ENCODE assay signal across 14 cellular contexts in genomic region chr1:3922201-3922725, GRCh38. TPM values are rescaled to one million over a fixed set of nuclear protein-coding genes. Genes with fewer than 3 reads are reported as not detected.
DNase-seq lines count a peak whose midpoint lies in the region; ATAC-seq and TF ChIP-seq lines count a peak whose summit lies in the region.
"Had no signal": no experiment of that assay in that cellular context is flagged by ENCODE, and none has a peak within 500 bp of the region (broad histone marks: within the 10 kb centered on the region; RNA-seq: fewer than 3 reads in every experiment).

No MANE protein-coding gene starts in this region.

- H2BK5ac ChIP-seq in IMR-90 (ENCODE audit: low read depth, low read length, poor library complexity, severe bottlenecking), result no peak overlapping the region

- H3K9me3 Mint-ChIP-seq in activated naive CD4-positive, alpha-beta T cell treated with anti-CD3 and anti-CD28 coated beads for 36 hours, result no peaks in the 10 kb centered on the region
- H3K9me3 Mint-ChIP-seq in naive thymus-derived CD4-positive, alpha-beta T cell, result peaks cover 0 to 2% (median 0%) of the 10 kb centered on the region in 11 donors

- no peaks in the 10 kb centered on the region for H3K9me1 ChIP-seq in IMR-90 (ENCODE audit: insufficient read depth, low read length)

- no peak overlapping the region for H3K27ac ChIP-seq in IMR-90 (ENCODE audit: insufficient read depth, low read length)
- no peak overlapping the region for H3K27ac ChIP-seq in naive thymus-derived CD4-positive, alpha-beta T cell (ENCODE audit: low read depth, low read length)
- H3K27ac ChIP-seq: breast epithelium, gastrocnemius medialis had no signal

- POLR2A ChIA-PET in IMR-90 (lab: Charles Lee; ENCODE audit: unreplicated experiment), result no interaction called here
- POLR2A ChIA-PET in naive thymus-derived CD4-positive, alpha-beta T cell (lab: Charles Lee), result no interaction called here

- no peak overlapping the region for H3K14ac ChIP-seq in IMR-90 (replicated peaks; ENCODE audit: low read depth, low read length)

- no peak for TF ChIP-seq RAD21 in IMR-90 (IDR thresholded peaks at IDR 0.05; ENCODE audit: low read length)

- no peak overlapping the region for H4K5ac ChIP-seq in IMR-90 (ENCODE audit: low read depth, low read length)

- ATAC-seq in IMR-90 (ENCODE audit: low read depth), result no peak
- peak; percentile 73 for ATAC-seq in naive thymus-derived CD4-positive, alpha-beta T cell
- ATAC-seq: gastrocnemius medialis had no signal

- TF ChIP-seq POLR2A in IMR-90 (IDR thresholded peaks at IDR 0.05; ENCODE audit: low read depth, low read length), result no peak

- no peak overlapping the region for H3K23ac ChIP-seq in IMR-90 (ENCODE audit: low read depth, low read length)

- intact Hi-C loops in activated naive CD4-positive, alpha-beta T cell treated with anti-CD3 and anti-CD28 coated beads for 36 hours (cut with micrococcal nuclease), result no loop called here
- intact Hi-C loops in IMR-90 (cut with micrococcal nuclease), result no loop called here
- intact Hi-C loops in naive thymus-derived CD4-positive, alpha-beta T cell (cut with micrococcal nuclease), result no loop called here

- no peak overlapping the region for H4K91ac ChIP-seq in IMR-90 (ENCODE audit: insufficient read depth, low read depth, low read length)

- CTCF ChIA-PET in activated naive CD4-positive, alpha-beta T cell treated with anti-CD3 and anti-CD28 coated beads for 36 hours (lab: Charles Lee), result no interaction called here
- CTCF ChIA-PET in IMR-90 (lab: Yijun Ruan, JAX), result no interaction called here
- CTCF ChIA-PET in naive thymus-derived CD4-positive, alpha-beta T cell (lab: Charles Lee), result no interaction called here

- H3K27me3 Mint-ChIP-seq in activated naive CD4-positive, alpha-beta T cell treated with anti-CD3 and anti-CD28 coated beads for 36 hours (ENCODE audit: low read depth), result peaks cover 2% of the 10 kb centered on the region
- H3K27me3 Mint-ChIP-seq in naive thymus-derived CD4-positive, alpha-beta T cell, result peaks cover 0 to 21% (median 0%) of the 10 kb centered on the region in 5 donors

- H2BK20ac ChIP-seq in IMR-90 (ENCODE audit: low read depth, low read length), result no peak overlapping the region

- H3K27ac Mint-ChIP-seq in activated naive CD4-positive, alpha-beta T cell treated with anti-CD3 and anti-CD28 coated beads for 36 hours, result no peak overlapping the region
- H3K27ac Mint-ChIP-seq in naive thymus-derived CD4-positive, alpha-beta T cell, result no peak overlapping the region

- H3K4me3 Mint-ChIP-seq in activated naive CD4-positive, alpha-beta T cell treated with anti-CD3 and anti-CD28 coated beads for 36 hours, result no peak overlapping the region
- H3K4me3 Mint-ChIP-seq in naive thymus-derived CD4-positive, alpha-beta T cell, result no peak overlapping the region
- H3K4me3 Mint-ChIP-seq: stimulated activated naive B cell treated with anti-CD40 and anti-IgM and Interleukin-4, amounts not matched to agents 10 μg/mL and 1 μg/mL and 100 μg/mL, for 72 hours had no signal

- H2AK5ac ChIP-seq in IMR-90 (ENCODE audit: low read depth, low read length), result no peak overlapping the region

- H3K36me3 Mint-ChIP-seq in activated naive CD4-positive, alpha-beta T cell treated with anti-CD3 and anti-CD28 coated beads for 36 hours (ENCODE audit: low read depth), result no peaks in the 10 kb centered on the region
- no peaks in the 10 kb centered on the region for H3K36me3 Mint-ChIP-seq in naive thymus-derived CD4-positive, alpha-beta T cell
- H3K36me3 Mint-ChIP-seq: stimulated activated naive B cell treated with anti-CD40 and anti-IgM and Interleukin-4, amounts not matched to agents 10 μg/mL and 1 μg/mL and 100 μg/mL, for 72 hours had no signal

- H3K18ac ChIP-seq in IMR-90 (ENCODE audit: low read depth, low read length), result no peak overlapping the region

- H3K79me1 ChIP-seq in IMR-90 (ENCODE audit: low read depth in 1 of 2, low read length in 2 of 2), result no peaks in the 10 kb centered on the region

- H3K56ac ChIP-seq in IMR-90 (ENCODE audit: extremely low read depth, insufficient read depth, low read length), result no peak overlapping the region

- H3K27me3 ChIP-seq in IMR-90 (ENCODE audit: control insufficient read depth, insufficient read depth, low read length), result no peaks in the 10 kb centered on the region; the same call in 1 of the 2 replicates
- H3K27me3 ChIP-seq in naive thymus-derived CD4-positive, alpha-beta T cell (ENCODE audit: control insufficient read depth in 2 of 2, insufficient read depth in 2 of 2, low read length in 2 of 2), result no peaks in the 10 kb centered on the region

- no peak overlapping the region for H2AFZ ChIP-seq in IMR-90 (replicated peaks; ENCODE audit: low read length, poor library complexity)

- dilution Hi-C loops in IMR-90 (cut with HindIII; ENCODE audit: low sequenced_read_pairs, unreplicated experiment), result no loop called here

- no peak overlapping the region for H3K9ac ChIP-seq in IMR-90 (ENCODE audit: low read depth, low read length)

- no peaks in the 10 kb centered on the region for H4K20me1 ChIP-seq in IMR-90 (ENCODE audit: insufficient read depth, low read length)

- peak overlapping the region; percentile 11; the same call in 1 of the 2 replicates for H3K4me3 ChIP-seq in IMR-90 (ENCODE audit: insufficient read depth, low read depth, low read length)
- H3K4me3 ChIP-seq in naive thymus-derived CD4-positive, alpha-beta T cell (ENCODE audit: low read length), result no peak overlapping the region
- H3K4me3 ChIP-seq: breast epithelium, gastrocnemius medialis had no signal

- no TSS peak for BruUV-seq in IMR-90 (replicated peaks; lab: Mats Ljungman, UMichigan)

- H2BK15ac ChIP-seq in IMR-90 (ENCODE audit: low read depth, low read length), result no peak overlapping the region

- H2BK120ac ChIP-seq in IMR-90 (ENCODE audit: low read depth, low read length), result no peak overlapping the region

- peaks cover 10% of the 10 kb centered on the region for H3K4me1 Mint-ChIP-seq in activated naive CD4-positive, alpha-beta T cell treated with anti-CD3 and anti-CD28 coated beads for 36 hours (ENCODE audit: low read depth)
- peaks cover 0 to 5% (median 0%) of the 10 kb centered on the region in 7 donors for H3K4me1 Mint-ChIP-seq in naive thymus-derived CD4-positive, alpha-beta T cell
- H3K4me1 Mint-ChIP-seq: stimulated activated naive B cell treated with anti-CD40 and anti-IgM and Interleukin-4, amounts not matched to agents 10 μg/mL and 1 μg/mL and 100 μg/mL, for 72 hours had no signal

- DNase-seq in activated naive CD4-positive, alpha-beta T cell treated with Interleukin-2 at 50 U/mL for 16 hours, result peak; percentile 15
- no peak for DNase-seq in activated naive CD4-positive, alpha-beta T cell treated with anti-CD3 and anti-CD28 coated beads for 36 hours
- DNase-seq in IMR-90 (no peak), T-helper 22 cell (ENCODE audit: low read depth) (peak; percentile 43), EL (no peak), NOMO-1 treated with dmso at 0.1 percent for 144 hours (lab: John Stamatoyannopoulos, UW; ENCODE audit: unreplicated experiment) (no peak), GDM1 (lab: John Stamatoyannopoulos, UW) (no peak)
- no peak for DNase-seq in naive thymus-derived CD4-positive, alpha-beta T cell
- DNase-seq: gastrocnemius medialis; islet precursor cell; SHP77 treated with DMSO at 0.1 percent for 48 hours; stimulated activated CD4-positive, alpha-beta T cell treated with anti-CD3 and anti-CD28 coated beads, Interleukin-1b, Interleukin-23, amount 100 ng/mL, for 48 hours; stimulated activated naive B cell treated with anti-CD40 and anti-IgM and Interleukin-4, amounts not matched to agents 10 μg/mL and 1 μg/mL and 100 μg/mL, for 72 hours had no signal

- H4K8ac ChIP-seq in IMR-90 (ENCODE audit: low read depth in 2 of 2, low read length in 2 of 2), result no peak overlapping the region

- in situ Hi-C loops in IMR-90 (cut with MboI; ENCODE audit: low sequenced_read_pairs), result loop anchor here (25.0 kb wide), 1 partner anchor 1990 kb away; no protein-coding TSS in a partner anchor

- no peaks in the 10 kb centered on the region for H3K9me3 ChIP-seq in IMR-90 (ENCODE audit: control insufficient read depth, insufficient read depth, low read length)
- no peaks in the 10 kb centered on the region for H3K9me3 ChIP-seq in naive thymus-derived CD4-positive, alpha-beta T cell (ENCODE audit: control insufficient read depth in 2 of 3, low read length in 3 of 3)
- H3K9me3 ChIP-seq: breast epithelium, gastrocnemius medialis had no signal

- H3K4me2 ChIP-seq in IMR-90 (ENCODE audit: low read depth, low read length), result no peak overlapping the region

- whole genome bisulfite sequencing in IMR-90 (ENCODE audit: extremely low coverage in 2 of 2, insufficient read length in 1 of 2), 2 experiments, result no CpG with 5 or more reads among the region's 6 CpGs

- no peak overlapping the region for H3K4ac ChIP-seq in IMR-90 (ENCODE audit: low read depth, low read length)

- TF ChIP-seq CTCF in IMR-90 (conservative IDR thresholded peaks at IDR 0.05; ENCODE audit: low read depth, low read length), result no peak

- H3K36me3 ChIP-seq in IMR-90 (ENCODE audit: control insufficient read depth, insufficient read depth, low read length), result no peaks in the 10 kb centered on the region
- H3K36me3 ChIP-seq in naive thymus-derived CD4-positive, alpha-beta T cell (ENCODE audit: control insufficient read depth in 2 of 3, insufficient read depth in 3 of 3, low read length in 3 of 3), result no peaks in the 10 kb centered on the region
- H3K36me3 ChIP-seq: breast epithelium, gastrocnemius medialis had no signal

- H3K4me1 ChIP-seq in IMR-90 (ENCODE audit: control insufficient read depth, insufficient read depth, low read length), result no peaks in the 10 kb centered on the region
- no peaks in the 10 kb centered on the region for H3K4me1 ChIP-seq in naive thymus-derived CD4-positive, alpha-beta T cell (ENCODE audit: control insufficient read depth in 2 of 2, insufficient read depth in 2 of 2, low read length in 2 of 2)
- H3K4me1 ChIP-seq: breast epithelium, gastrocnemius medialis had no signal

- H2AK9ac ChIP-seq in IMR-90 (replicated peaks; ENCODE audit: low read depth, low read length, poor library complexity), result no peak overlapping the region

TF ChIP-seq in IMR-90, 13 proteins besides CTCF, POLR2A, EP300 and RAD21:
- no peak for TF ChIP-seq NFE2L2 (IDR thresholded peaks at IDR 0.05; ENCODE audit: low read depth, low read length)
- TF ChIP-seq RFX5 (IDR thresholded peaks at IDR 0.05; ENCODE audit: low read depth, low read length), result no peak
- no peak for TF ChIP-seq RCOR1 (IDR thresholded peaks at IDR 0.05; ENCODE audit: insufficient replicate concordance, low read length)
- TF ChIP-seq MAZ (IDR thresholded peaks at IDR 0.05; ENCODE audit: borderline replicate concordance, low read depth, low read length), result no peak
- TF ChIP-seq CEBPB (IDR thresholded peaks at IDR 0.05; ENCODE audit: low read depth, low read length), result no peak

RNA-seq across cellular contexts. Expression of gene C1orf174, which starts 22.2 kb away (rescaled TPM):
- total RNA-seq in activated naive CD4-positive, alpha-beta T cell treated with anti-CD3 and anti-CD28 coated beads for 36 hours, result 10 to 100 TPM; 29.5 to 30.6 TPM
- total RNA-seq in IMR-90 (2012; rRNA removed), result 45.7 and 49.7 TPM in 2 replicates
- 22.5 and 26.7 TPM in 2 replicates for polyA plus RNA-seq in IMR-90 (2012; rRNA removed)
- 18.4 and 30.4 TPM in 2 replicates for polyA plus RNA-seq in IMR-90 (2012; cell fraction: cytosol; rRNA removed)
- 41.8 and 56.3 TPM in 2 replicates for polyA plus RNA-seq in IMR-90 (2012; cell fraction: nucleus; rRNA removed; ENCODE audit: low replicate concordance)
- total RNA-seq in naive thymus-derived CD4-positive, alpha-beta T cell, result 10 to 100 TPM; 17.0 to 33.6 (median 27.1) TPM
- 10 to 100 TPM; 19.9 to 34.7 TPM for polyA plus RNA-seq in naive thymus-derived CD4-positive, alpha-beta T cell

Comparison
In these comparisons a context has a peak if more than half of its experiments do, and no peak if none do; other contexts are left out.
1. DNase-seq: peak in activated naive CD4-positive, alpha-beta T cell treated with Interleukin-2 at 50 U/mL for 16 hours (single experiment) and T-helper 22 cell (single experiment); none in activated naive CD4-positive, alpha-beta T cell treated with anti-CD3 and anti-CD28 coated beads for 36 hours (single experiment), IMR-90 (single experiment), naive thymus-derived CD4-positive, alpha-beta T cell (0 of 9), EL (single experiment), NOMO-1 treated with dmso at 0.1 percent for 144 hours (single experiment) and GDM1 (single experiment).